In genomic region chr13:107866666-107867623, GRCh38 we compare ENCODE assay signal across 8 cellular contexts.
A peak's percentile ranks its signal among the peaks of the same experiment; 100 is the strongest.
DNase-seq lines count a peak whose midpoint lies in the region; ATAC-seq and TF ChIP-seq lines count a peak whose summit lies in the region.

No MANE protein-coding gene starts in this region.

- under 1% methylated on average over 62 of the region's 82 CpGs for WGBS in SK-N-SH (ENCODE audit: low lambda C conversion rate)

- no peak for TF ChIP-seq POLR2A in erythroblast (IDR thresholded peaks at IDR 0.05; ENCODE audit: low read length)

- H3K36me3 Mint-ChIP-seq in activated CD8-positive, alpha-beta T cell treated with anti-CD3 and anti-CD28 coated beads for 36 hours (ENCODE audit: low read depth): no peaks in the 10 kb centered on the region
- H3K36me3 Mint-ChIP-seq in activated CD8-positive, alpha-beta T cell treated with anti-CD3 and anti-CD28 coated beads, Interleukin-2, amount 10 ng/mL, durations not matched to agents 7 days and 5 days (ENCODE audit: low read depth): no peaks in the 10 kb centered on the region
- no peaks in the 10 kb centered on the region for H3K36me3 Mint-ChIP-seq in progenitor cell of endocrine pancreas (ENCODE audit: insufficient read depth)

- no peaks in the 10 kb centered on the region for H3K9me3 ChIP-seq in SK-N-SH

- peaks cover 36% of the 10 kb centered on the region for H3K27me3 Mint-ChIP-seq in activated CD8-positive, alpha-beta T cell treated with anti-CD3 and anti-CD28 coated beads for 36 hours
- peaks cover 37% of the 10 kb centered on the region for H3K27me3 Mint-ChIP-seq in activated CD8-positive, alpha-beta T cell treated with anti-CD3 and anti-CD28 coated beads, Interleukin-2, amount 10 ng/mL, durations not matched to agents 7 days and 5 days (ENCODE audit: low read depth)
- peaks cover 47% of the 10 kb centered on the region for H3K27me3 Mint-ChIP-seq in progenitor cell of endocrine pancreas

- CTCF ChIA-PET in activated CD8-positive, alpha-beta T cell treated with anti-CD3 and anti-CD28 coated beads for 36 hours (lab: Charles Lee): no interaction called here
- CTCF ChIA-PET in activated CD8-positive, alpha-beta T cell treated with anti-CD3 and anti-CD28 coated beads, Interleukin-2, amount 10 ng/mL, durations not matched to agents 7 days and 5 days (lab: Charles Lee): no interaction called here
- CTCF ChIA-PET in SK-N-SH (lab: Yijun Ruan, JAX): interaction anchor here (0.7 to 1.8 kb wide), 32 partner anchors 10 to 712 kb away, joined by 3 to 11 read pairs (median 4); no protein-coding TSS in a partner anchor

- TF ChIP-seq CTCF in activated CD8-positive, alpha-beta T cell treated with anti-CD3 and anti-CD28 coated beads for 36 hours (IDR thresholded peaks at IDR 0.05): no peak
- TF ChIP-seq CTCF in SK-N-SH (IDR thresholded peaks at IDR 0.05): no peak
- no peak for TF ChIP-seq CTCF in fibroblast of villous mesenchyme (IDR thresholded peaks at IDR 0.05; ENCODE audit: insufficient read depth, low read depth, low read length)
- no peak for TF ChIP-seq CTCF in progenitor cell of endocrine pancreas (IDR thresholded peaks at IDR 0.05; ENCODE audit: unreplicated experiment)

- H3K27me3 ChIP-seq in SK-N-SH (ENCODE audit: insufficient read depth): no peaks in the 10 kb centered on the region

- H3K9me2 ChIP-seq in SK-N-SH: no peaks in the 10 kb centered on the region

- peaks cover 0 to 5% of the 10 kb centered on the region in 2 experiments; a peak in 3 of 4 replicates for H3K4me1 ChIP-seq in SK-N-SH (ENCODE audit: control insufficient read depth in 1 of 2, insufficient read depth in 2 of 2, low read depth in 1 of 2, low read length in 1 of 2)

- H4K20me1 ChIP-seq in SK-N-SH (ENCODE audit: insufficient read depth): peaks cover 35% of the 10 kb centered on the region

- peak; percentile 4 for DNase-seq in activated CD8-positive, alpha-beta T cell treated with anti-CD3 and anti-CD28 coated beads for 36 hours
- no peak for DNase-seq in activated CD8-positive, alpha-beta T cell treated with anti-CD3 and anti-CD28 coated beads, Interleukin-2, amount 10 ng/mL, durations not matched to agents 7 days and 5 days
- peak; percentile 80 for DNase-seq in SK-N-SH
- DNase-seq in fibroblast of villous mesenchyme (ENCODE audit: low read depth): peak; percentile 30
- DNase-seq in progenitor cell of endocrine pancreas (ENCODE audit: low spot score, unreplicated experiment): peak; percentile 21
- DNase-seq in erythroblast (lab: John Stamatoyannopoulos, UW): no peak
- no peak for DNase-seq in NAMALWA (ENCODE audit: low spot score)

- H3K27ac ChIP-seq in SK-N-SH (ENCODE audit: low read depth in 2 of 2, low read length in 1 of 2): peak overlapping the region; percentile 72 to 90

- peak; percentile 24 for ATAC-seq in activated CD8-positive, alpha-beta T cell treated with anti-CD3 and anti-CD28 coated beads for 36 hours
- ATAC-seq in activated CD8-positive, alpha-beta T cell treated with anti-CD3 and anti-CD28 coated beads, Interleukin-2, amount 10 ng/mL, durations not matched to agents 7 days and 5 days: no peak
- no peak for ATAC-seq in HG03159 (IDR thresholded peaks at IDR 0.05; ENCODE audit: unreplicated experiment)

- H3K4me1 Mint-ChIP-seq in activated CD8-positive, alpha-beta T cell treated with anti-CD3 and anti-CD28 coated beads for 36 hours (ENCODE audit: low read depth): peaks cover 6% of the 10 kb centered on the region
- H3K4me1 Mint-ChIP-seq in activated CD8-positive, alpha-beta T cell treated with anti-CD3 and anti-CD28 coated beads, Interleukin-2, amount 10 ng/mL, durations not matched to agents 7 days and 5 days (ENCODE audit: low read depth): peaks cover 6% of the 10 kb centered on the region
- H3K4me1 Mint-ChIP-seq in progenitor cell of endocrine pancreas (ENCODE audit: low read depth): peaks cover 6% of the 10 kb centered on the region

- POLR2A ChIA-PET in activated CD8-positive, alpha-beta T cell treated with anti-CD3 and anti-CD28 coated beads for 36 hours (lab: Charles Lee): no interaction called here
- POLR2A ChIA-PET in activated CD8-positive, alpha-beta T cell treated with anti-CD3 and anti-CD28 coated beads, Interleukin-2, amount 10 ng/mL, durations not matched to agents 7 days and 5 days (lab: Charles Lee): no interaction called here
- POLR2A ChIA-PET in SK-N-SH (lab: Yijun Ruan, JAX): interaction anchor here (0.6 to 1.4 kb wide), 2 partner anchors 79 to 261 kb away, joined by 3 to 4 read pairs; no protein-coding TSS in a partner anchor

- H3K27ac Mint-ChIP-seq in activated CD8-positive, alpha-beta T cell treated with anti-CD3 and anti-CD28 coated beads for 36 hours: no peak overlapping the region
- H3K27ac Mint-ChIP-seq in activated CD8-positive, alpha-beta T cell treated with anti-CD3 and anti-CD28 coated beads, Interleukin-2, amount 10 ng/mL, durations not matched to agents 7 days and 5 days: no peak overlapping the region
- peak overlapping the region; percentile 73 for H3K27ac Mint-ChIP-seq in progenitor cell of endocrine pancreas

- no peak for TF ChIP-seq RAD21 in SK-N-SH (IDR thresholded peaks at IDR 0.05; ENCODE audit: low read length)

- peak overlapping the region; percentile 47 for H3K4me3 Mint-ChIP-seq in activated CD8-positive, alpha-beta T cell treated with anti-CD3 and anti-CD28 coated beads for 36 hours
- no peak overlapping the region for H3K4me3 Mint-ChIP-seq in activated CD8-positive, alpha-beta T cell treated with anti-CD3 and anti-CD28 coated beads, Interleukin-2, amount 10 ng/mL, durations not matched to agents 7 days and 5 days
- H3K4me3 Mint-ChIP-seq in progenitor cell of endocrine pancreas (ENCODE audit: low read depth): peak overlapping the region; percentile 92

- H3K4me2 ChIP-seq in SK-N-SH: peak overlapping the region; percentile 75

- peaks cover 52% of the 10 kb centered on the region for H3K79me2 ChIP-seq in SK-N-SH (ENCODE audit: insufficient read depth)

- peaks cover 0 to 2% of the 10 kb centered on the region in 2 experiments for H3K36me3 ChIP-seq in SK-N-SH (replicated peaks in 1 of 2; ENCODE audit: control insufficient read depth in 1 of 2, insufficient read depth in 2 of 2, low read length in 1 of 2)

- no peak for TF ChIP-seq EP300 in SK-N-SH (IDR thresholded peaks at IDR 0.05; ENCODE audit: borderline replicate concordance in 1 of 2, low read depth in 1 of 2, low read length in 1 of 2)

- peak overlapping the region; percentile 78 for H2AFZ ChIP-seq in SK-N-SH (ENCODE audit: low read depth)

- H3K4me3 ChIP-seq in SK-N-SH (ENCODE audit: low read depth in 2 of 2, low read length in 1 of 2) (peak overlapping the region; percentile 59 to 96), fibroblast of villous mesenchyme (ENCODE audit: low read depth, low read length) (peak overlapping the region; percentile 59)

- no peaks in the 10 kb centered on the region for H3F3A ChIP-seq in SK-N-SH (replicated peaks; ENCODE audit: insufficient read depth)

- peak overlapping the region; percentile 63 for H3K9ac ChIP-seq in SK-N-SH

- peaks cover 3% of the 10 kb centered on the region for H3K9me3 Mint-ChIP-seq in activated CD8-positive, alpha-beta T cell treated with anti-CD3 and anti-CD28 coated beads for 36 hours
- H3K9me3 Mint-ChIP-seq in activated CD8-positive, alpha-beta T cell treated with anti-CD3 and anti-CD28 coated beads, Interleukin-2, amount 10 ng/mL, durations not matched to agents 7 days and 5 days (ENCODE audit: insufficient read depth): no peaks in the 10 kb centered on the region
- H3K9me3 Mint-ChIP-seq in progenitor cell of endocrine pancreas (ENCODE audit: low read depth): no peaks in the 10 kb centered on the region

- intact Hi-C loops in activated CD8-positive, alpha-beta T cell treated with anti-CD3 and anti-CD28 coated beads for 36 hours (cut with micrococcal nuclease): no loop called here

TF ChIP-seq in SK-N-SH, 30 proteins besides CTCF, POLR2A, EP300 and RAD21 (continues in another document):
- peak; percentile 9; the same call in 1 of the 2 replicates for TF ChIP-seq YY1 (IDR thresholded peaks at IDR 0.05; ENCODE audit: low read depth)
- TF ChIP-seq CHD2 (IDR thresholded peaks at IDR 0.05; ENCODE audit: low read length, partially characterized antibody): no peak
- peak; percentile 58 for TF ChIP-seq TAF1 (IDR thresholded peaks at IDR 0.05; ENCODE audit: borderline replicate concordance, low read depth, low read length)
- TF ChIP-seq USF1 (IDR thresholded peaks at IDR 0.05; ENCODE audit: borderline replicate concordance, low read depth): no peak
- no peak for TF ChIP-seq SMC3 (IDR thresholded peaks at IDR 0.05; ENCODE audit: low read depth, low read length)
- TF ChIP-seq NFIC (IDR thresholded peaks at IDR 0.05; ENCODE audit: borderline replicate concordance): no peak
- TF ChIP-seq JUND (IDR thresholded peaks at IDR 0.05): no peak
- no peak for TF ChIP-seq GABPA (IDR thresholded peaks at IDR 0.05; ENCODE audit: low read depth)
- no peak for TF ChIP-seq ELF1 (IDR thresholded peaks at IDR 0.05)
- TF ChIP-seq ZBTB33 (IDR thresholded peaks at IDR 0.05; ENCODE audit: borderline replicate concordance, low read depth): no peak

Comparison
In these comparisons a context has a peak if more than half of its experiments do, and no peak if none do; other contexts are left out.
1. DNase-seq: peak in activated CD8-positive, alpha-beta T cell treated with anti-CD3 and anti-CD28 coated beads for 36 hours (single experiment), SK-N-SH (single experiment), fibroblast of villous mesenchyme (single experiment) and progenitor cell of endocrine pancreas (single experiment); none in activated CD8-positive, alpha-beta T cell treated with anti-CD3 and anti-CD28 coated beads, Interleukin-2, amount 10 ng/mL, durations not matched to agents 7 days and 5 days (single experiment), erythroblast (0 of 2) and NAMALWA (single experiment).